Comparison of ENCODE assay signal across 14 cellular contexts in genomic region chr6:6968731-6969552, GRCh38.
A peak's percentile ranks its signal among the peaks of the same experiment; 100 is the strongest.
DNase-seq lines count a peak whose midpoint lies in the region; ATAC-seq and TF ChIP-seq lines count a peak whose summit lies in the region.
"Had no signal": no experiment of that assay in that cellular context is flagged by ENCODE, and none has a peak within 500 bp of the region (broad histone marks: within the 10 kb centered on the region; RNA-seq: fewer than 3 reads in every experiment).

No MANE protein-coding gene starts in this region.

- H3K4me1 ChIP-seq in colonic mucosa (no peaks in the 10 kb centered on the region), mesodermal cell (ENCODE audit: control insufficient read depth, insufficient read depth, low read length, poor library complexity, severe bottlenecking) (peaks cover 20% of the 10 kb centered on the region)

- no peaks in the 10 kb centered on the region for H3K27me3 ChIP-seq in colonic mucosa

- peaks cover 3% of the 10 kb centered on the region for H3K4me1 Mint-ChIP-seq in type B pancreatic cell (ENCODE audit: unreplicated experiment)
- H3K4me1 Mint-ChIP-seq: IgD-negative memory B cell had no signal

- peak; percentile 27 for DNase-seq in activated effector memory CD4-positive, alpha-beta T cell treated with anti-CD3 and anti-CD28 coated beads, Interleukin-2, amount 50 U/mL, for 16 hours
- DNase-seq in activated effector memory CD4-positive, alpha-beta T cell treated with Interleukin-2 at 50 U/mL for 16 hours, result no peak
- DNase-seq in colonic mucosa (peak; percentile 41), type B pancreatic cell (ENCODE audit: extremely low spot score, unreplicated experiment) (no peak), germinal center (ENCODE audit: low spot score) (no peak), NCI-H82 treated with DMSO at 0.1 percent for 48 hours (lab: John Stamatoyannopoulos, UW; ENCODE audit: unreplicated experiment) (no peak)
- DNase-seq: CD8-positive, alpha-beta T cell; DMS 273 treated with DMSO at 0.1 percent for 48 hours; MV-4-11; NCI-H774 had no signal

- no peak overlapping the region for H3K4me3 Mint-ChIP-seq in type B pancreatic cell
- H3K4me3 Mint-ChIP-seq: CD8-positive, alpha-beta T cell; IgD-negative memory B cell had no signal

- H3K4me3 ChIP-seq in colonic mucosa (no peak overlapping the region), mesodermal cell (ENCODE audit: extremely low read depth, insufficient read depth, low read length, poor library complexity, severe bottlenecking) (no peak overlapping the region)

- H3K9me3 Mint-ChIP-seq in type B pancreatic cell, result no peaks in the 10 kb centered on the region
- H3K9me3 Mint-ChIP-seq: CD8-positive, alpha-beta T cell had no signal

- H3K27ac Mint-ChIP-seq in type B pancreatic cell, result peak overlapping the region; percentile 3
- H3K27ac Mint-ChIP-seq: CD8-positive, alpha-beta T cell; IgD-negative memory B cell had no signal

- peak overlapping the region in 1 of 2 donors; percentile 57 for H3K9ac ChIP-seq in colonic mucosa (ENCODE audit: low read depth in 2 of 2, low read length in 2 of 2)

- H3K27me3 Mint-ChIP-seq in type B pancreatic cell, result no peaks in the 10 kb centered on the region
- H3K27me3 Mint-ChIP-seq: IgD-negative memory B cell had no signal

- H3K9me3 ChIP-seq in colonic mucosa (no peaks in the 10 kb centered on the region), mesodermal cell (ENCODE audit: control insufficient read depth, low read length) (peaks cover 8% of the 10 kb centered on the region)

- H3K36me3 ChIP-seq in colonic mucosa (no peaks in the 10 kb centered on the region), mesodermal cell (ENCODE audit: control insufficient read depth, insufficient read depth, low read length) (no peaks in the 10 kb centered on the region)

- H3K36me3 Mint-ChIP-seq in type B pancreatic cell, result no peaks in the 10 kb centered on the region
- H3K36me3 Mint-ChIP-seq: CD8-positive, alpha-beta T cell; IgD-negative memory B cell had no signal

- intact Hi-C loops in colonic mucosa (cut with DNase I), result no loop called here

- no peak for ATAC-seq in GM21423 (IDR thresholded peaks at IDR 0.05; ENCODE audit: unreplicated experiment)
- ATAC-seq: CD8-positive, alpha-beta T cell had no signal

- TF ChIP-seq CTCF in colonic mucosa (IDR thresholded peaks at IDR 0.05) (no peak), type B pancreatic cell (conservative IDR thresholded peaks at IDR 0.05) (no peak)

- 92 to 94% methylated on average over 7 to 8 of the region's 10 CpGs for WGBS in mesodermal cell (ENCODE audit: insufficient coverage in 2 of 2), 2 experiments

- H3K27ac ChIP-seq in colonic mucosa (peak overlapping the region; percentile 79), mesodermal cell (ENCODE audit: low read depth, low read length, severe bottlenecking) (peak overlapping the region; percentile 45)
- H3K27ac ChIP-seq: 22Rv1 had no signal

Comparison
In these comparisons a context has a peak if more than half of its experiments do, and no peak if none do; other contexts are left out.
1. DNase-seq: peak in activated effector memory CD4-positive, alpha-beta T cell treated with anti-CD3 and anti-CD28 coated beads, Interleukin-2, amount 50 U/mL, for 16 hours (single experiment) and colonic mucosa (single experiment); none in activated effector memory CD4-positive, alpha-beta T cell treated with Interleukin-2 at 50 U/mL for 16 hours (single experiment), type B pancreatic cell (single experiment), germinal center (single experiment) and NCI-H82 treated with DMSO at 0.1 percent for 48 hours (single experiment).